9 cellular contexts compared by ENCODE assay signal in genomic region chr3:193357291-193357690, GRCh38. TPM values are rescaled to one million over a fixed set of nuclear protein-coding genes. Genes with fewer than 3 reads are reported as not detected.
"Had no signal": no experiment of that assay in that cellular context is flagged by ENCODE, and none has a peak within 500 bp of the region (broad histone marks: within the 10 kb centered on the region; RNA-seq: fewer than 3 reads in every experiment).

No MANE protein-coding gene starts in this region.

- H3K4me3 Mint-ChIP-seq: GM23338, H9, HFFc6 had no signal

- H3K36me3 ChIP-seq: HAP-1 had no signal

- ATAC-seq: GM23338 had no signal

- H3K4me1 ChIP-seq: HAP-1 had no signal

- DNase-seq: GM23248, GOT3, H7, H9, HCEC 1CT, HFFc6 had no signal

- H3K9me3 Mint-ChIP-seq: H9 had no signal

- H3K4me3 ChIP-seq: GM23248, GM23338, HAP-1 had no signal

- H3K9me3 ChIP-seq: HAP-1 had no signal

- H3K27ac ChIP-seq: GM23248 had no signal

- H3K27ac Mint-ChIP-seq: GM23338, H9, HFFc6 had no signal

RNA-seq across cellular contexts. Expression of gene ATP13A5, which starts 21.3 kb away (rescaled TPM):
- total RNA-seq: GM23248, GM23338, H1, H9, HFFc6 had no signal
